ENCODE assay signal across 28 cellular contexts in genomic region chr1:220896088-220896487, GRCh38. TPM values are rescaled to one million over a fixed set of nuclear protein-coding genes. Genes with fewer than 3 reads are reported as not detected.
A peak's percentile ranks its signal among the peaks of the same experiment; 100 is the strongest.
DNase-seq lines count a peak whose midpoint lies in the region; ATAC-seq and TF ChIP-seq lines count a peak whose summit lies in the region.
"Had no signal": no experiment of that assay in that cellular context is flagged by ENCODE, and none has a peak within 500 bp of the region (broad histone marks: within the 10 kb centered on the region; RNA-seq: fewer than 3 reads in every experiment).

No MANE protein-coding gene starts in this region.

- TF ChIP-seq POLR2A in transverse colon (IDR thresholded peaks at IDR 0.05), result no peak
- TF ChIP-seq POLR2A in lower leg skin (IDR thresholded peaks at IDR 0.05), result no peak

- no peaks in the 10 kb centered on the region for H3F3A ChIP-seq in neural progenitor cell (ENCODE audit: low read depth)

- H3K4me1 Mint-ChIP-seq in endodermal cell (peaks cover 18% of the 10 kb centered on the region), neural progenitor cell (peaks cover 17% of the 10 kb centered on the region)

- peaks cover 36% of the 10 kb centered on the region for H4K20me1 ChIP-seq in neural progenitor cell (ENCODE audit: low read depth)
- H4K20me1 ChIP-seq: BLaER1 treated with 17β-estradiol and CSF1 and Interleukin-3, amounts not matched to agents 10 nM and 100 nM had no signal

- H3K79me2 ChIP-seq in neural progenitor cell (ENCODE audit: low read depth), result no peaks in the 10 kb centered on the region

- H3K9me3 Mint-ChIP-seq in endodermal cell, result peaks cover 9% of the 10 kb centered on the region
- H3K9me3 Mint-ChIP-seq in neural progenitor cell, result peaks cover 13% of the 10 kb centered on the region

- H2AFZ ChIP-seq in neural progenitor cell (replicated peaks), result no peak overlapping the region
- H2AFZ ChIP-seq: GM23248 had no signal

- H3K27ac ChIP-seq in left ventricle myocardium inferior (replicated peaks) (peak overlapping the region; percentile 14), endodermal cell (ENCODE audit: low read depth, low read length) (no peak overlapping the region), neural progenitor cell (no peak overlapping the region), transverse colon (peak overlapping the region in 3 of 4 donors; percentile 56 to 72 (median 56))
- H3K27ac ChIP-seq: BLaER1 treated with 17β-estradiol and CSF1 and Interleukin-3, amounts not matched to agents 10 nM and 100 nM; GM23248; HL-60; KMS-11; RWPE1 had no signal

- no peak for DNase-seq in left ventricle myocardium inferior
- DNase-seq in cardiac septum (ENCODE audit: low spot score), result no peak
- no peak for DNase-seq in endodermal cell
- DNase-seq in neural progenitor cell (ENCODE audit: low spot score), result peak; percentile 19
- DNase-seq in transverse colon, result no peak
- DNase-seq in lower leg skin (ENCODE audit: low spot score in 2 of 2), result no peak
- DNase-seq: 8988T; Caco-2; CD4-positive, alpha-beta memory T cell; DMS 273 treated with DMSO at 0.1 percent for 48 hours; DMS79 treated with DMSO at 0.1 percent for 48 hours; GM23248; IMR-90; NCI-H1092 treated with DMSO at 0.1 percent for 48 hours; NCI-H2029; NCI-H226; NCI-H510A treated with DMSO at 0.1 percent for 48 hours; NCI-H748 treated with DMSO at 0.1 percent for 48 hours; SIG-M5; SK-N-SH had no signal

- intact Hi-C loops in left ventricle myocardium inferior (cut with micrococcal nuclease) (no loop called here), cardiac septum (cut with DNase I) (no loop called here), transverse colon (cut with DNase I; ENCODE audit: low total_unique reads) (no loop called here), lower leg skin (cut with DNase I; ENCODE audit: low total_unique reads) (no loop called here)

- no peak overlapping the region for H3K27ac Mint-ChIP-seq in endodermal cell
- no peak overlapping the region for H3K27ac Mint-ChIP-seq in neural progenitor cell
- H3K27ac Mint-ChIP-seq: CD4-positive, alpha-beta memory T cell had no signal

- H3K36me3 Mint-ChIP-seq in endodermal cell (ENCODE audit: low read depth) (no peaks in the 10 kb centered on the region), neural progenitor cell (no peaks in the 10 kb centered on the region)
- H3K36me3 Mint-ChIP-seq: CD4-positive, alpha-beta memory T cell had no signal

- peak overlapping the region; percentile 3 for H3K4me3 Mint-ChIP-seq in endodermal cell
- H3K4me3 Mint-ChIP-seq in neural progenitor cell, result no peak overlapping the region
- H3K4me3 Mint-ChIP-seq: CD4-positive, alpha-beta memory T cell had no signal

- no peak overlapping the region for H3K4me3 ChIP-seq in left ventricle myocardium inferior
- no peak overlapping the region for H3K4me3 ChIP-seq in endodermal cell (ENCODE audit: low read length)
- no peak overlapping the region for H3K4me3 ChIP-seq in neural progenitor cell
- no peak overlapping the region for H3K4me3 ChIP-seq in transverse colon
- H3K4me3 ChIP-seq in lower leg skin (ENCODE audit: low read depth, poor library complexity, severe bottlenecking), result no peak overlapping the region
- H3K4me3 ChIP-seq: BLaER1 treated with 17β-estradiol and CSF1 and Interleukin-3, amounts not matched to agents 10 nM and 100 nM; GM12878; GM23248 had no signal

- no peaks in the 10 kb centered on the region for H3K9me3 ChIP-seq in left ventricle myocardium inferior (replicated peaks)
- H3K9me3 ChIP-seq in endodermal cell (ENCODE audit: control insufficient read depth, low read length), result peaks cover 6% of the 10 kb centered on the region
- H3K9me3 ChIP-seq in neural progenitor cell (ENCODE audit: low read depth), result no peaks in the 10 kb centered on the region
- no peaks in the 10 kb centered on the region for H3K9me3 ChIP-seq in transverse colon
- H3K9me3 ChIP-seq: Caco-2, SK-N-SH had no signal

- H3K9ac ChIP-seq in endodermal cell (ENCODE audit: extremely low read depth, low read length, poor library complexity, severe bottlenecking) (no peak overlapping the region), neural progenitor cell (no peak overlapping the region)
- H3K9ac ChIP-seq: BLaER1 treated with 17β-estradiol and CSF1 and Interleukin-3, amounts not matched to agents 10 nM and 100 nM; GM23248; KMS-11; SK-N-SH had no signal

- ATAC-seq in GM18502 (IDR thresholded peaks at IDR 0.05; ENCODE audit: poor library complexity, unreplicated experiment) (no peak), HG02938 (IDR thresholded peaks at IDR 0.05; ENCODE audit: unreplicated experiment) (no peak)
- ATAC-seq: GM12878 had no signal

- in situ Hi-C loops in transverse colon (cut with MboI; ENCODE audit: low pct_ligation_motif_present in 1 of 4, low pct_unique_long_range_greater_than_20kb in 1 of 4, low sequenced_read_pairs in 3 of 4), result loop anchor here in 1 of 4 donors (25.0 kb wide), 2 partner anchors 541 to 841 kb away; partner anchors contain the start of gene DUSP10

- H3K4me1 ChIP-seq in left ventricle myocardium inferior (peaks cover 23% of the 10 kb centered on the region), endodermal cell (ENCODE audit: control insufficient read depth, insufficient read depth, low read length) (peaks cover 3% of the 10 kb centered on the region), neural progenitor cell (no peaks in the 10 kb centered on the region), transverse colon (peaks cover 0 to 11% (median 4%) of the 10 kb centered on the region in 4 donors)
- H3K4me1 ChIP-seq: BLaER1 treated with 17β-estradiol and CSF1 and Interleukin-3, amounts not matched to agents 10 nM and 100 nM; Caco-2 had no signal

- H3K4me2 ChIP-seq in neural progenitor cell, result no peak overlapping the region
- H3K4me2 ChIP-seq: BLaER1 treated with 17β-estradiol and CSF1 and Interleukin-3, amounts not matched to agents 10 nM and 100 nM; KMS-11; SK-N-SH had no signal

- peaks cover 100% of the 10 kb centered on the region for H3K27me3 Mint-ChIP-seq in endodermal cell (ENCODE audit: insufficient read depth)
- peaks cover 77% of the 10 kb centered on the region for H3K27me3 Mint-ChIP-seq in neural progenitor cell (ENCODE audit: insufficient read depth, low read depth)

- TF ChIP-seq EP300 in transverse colon (IDR thresholded peaks at IDR 0.05; ENCODE audit: low read depth), result no peak

- TF ChIP-seq CTCF in left ventricle myocardium inferior (IDR thresholded peaks at IDR 0.05; ENCODE audit: borderline replicate concordance), result no peak
- no peak for TF ChIP-seq CTCF in endodermal cell (conservative IDR thresholded peaks at IDR 0.05)
- no peak for TF ChIP-seq CTCF in neural progenitor cell (IDR thresholded peaks at IDR 0.05)
- no peak for TF ChIP-seq CTCF in transverse colon (IDR thresholded peaks at IDR 0.05)
- no peak for TF ChIP-seq CTCF in lower leg skin (IDR thresholded peaks at IDR 0.05)

- 21 to 29% methylated on average over 5 to 12 of the region's 12 CpGs for WGBS in endodermal cell (ENCODE audit: insufficient coverage in 1 of 2, insufficient read length in 1 of 2), 2 experiments
- WGBS in transverse colon (ENCODE audit: low coverage in 1 of 2), 2 donors, result 57 to 74% methylated on average over 5 to 12 of the region's 12 CpGs
- 46 to 55% methylated on average over 12 of the region's 12 CpGs for WGBS in lower leg skin, 2 donors

- H3K36me3 ChIP-seq in left ventricle myocardium inferior (no peaks in the 10 kb centered on the region), endodermal cell (ENCODE audit: control insufficient read depth, insufficient read depth, low read length) (no peaks in the 10 kb centered on the region), neural progenitor cell (no peaks in the 10 kb centered on the region), transverse colon (no peaks in the 10 kb centered on the region)
- H3K36me3 ChIP-seq: BLaER1 treated with 17β-estradiol and CSF1 and Interleukin-3, amounts not matched to agents 10 nM and 100 nM had no signal

- H3K27me3 ChIP-seq in left ventricle myocardium inferior (ENCODE audit: low read depth) (peaks cover 69% of the 10 kb centered on the region), endodermal cell (ENCODE audit: control insufficient read depth, insufficient read depth, low read length, poor library complexity, severe bottlenecking) (peaks cover 89% of the 10 kb centered on the region), neural progenitor cell (peaks cover 100% of the 10 kb centered on the region), transverse colon (peaks cover 58% of the 10 kb centered on the region)

RNA-seq across cellular contexts. Expression of gene HLX, which starts 16.8 kb away (rescaled TPM):
- total RNA-seq in left ventricle myocardium inferior (3.5 TPM), cardiac septum (8.1 TPM), endodermal cell (1 to 10 TPM; 2.9 to 5.0 TPM), neural progenitor cell (ENCODE audit: low replicate concordance) (0.12 TPM in 1 of 2 replicates, not detected in the other), transverse colon (10 to 100 TPM in 2 of 4 donors, 1 to 10 TPM in 2; 4.2 to 18.4 (median 9.3) TPM), lower leg skin (10 to 100 TPM in 1 of 4 donors, 1 to 10 TPM in 3; 2.9 to 12.9 (median 3.2) TPM)
- 2.0 TPM for polyA plus RNA-seq in endodermal cell (2013, experiment 1 of 2)
- polyA plus RNA-seq in endodermal cell (2013, experiment 2 of 2), result 3.5 TPM
- total RNA-seq: Caco-2, HT-29 had no signal
- polyA plus RNA-seq: CD4-positive, alpha-beta memory T cell had no signal

Comparison
In these comparisons a context has a peak if more than half of its experiments do, and no peak if none do; other contexts are left out.
1. H3K27ac ChIP-seq: peak in left ventricle myocardium inferior (single experiment) and transverse colon (3 of 4); none in endodermal cell (single experiment) and neural progenitor cell (single experiment).